Comparison of ENCODE assay signal across 8 cellular contexts in genomic region chr1:16895602-16896315, GRCh38. TPM values are rescaled to one million over a fixed set of nuclear protein-coding genes. Genes with fewer than 3 reads are reported as not detected.
DNase-seq lines count a peak whose midpoint lies in the region; ATAC-seq, FAIRE-seq and TF ChIP-seq lines count a peak whose summit lies in the region.
"Not testable (repeated sequence)": the region's sequence is repeated elsewhere in the genome, so short reads cannot be mapped to it uniquely, and the experiment has no call there.

Gene RNU1-2, plus strand, starts transcription at chr1:16895980.

- POLR2A ChIA-PET in WTC11 (lab: Charles Lee), result interaction anchor here (0.9 kb wide), 1 partner anchor 9 kb away, joined by 6 read pairs; no protein-coding TSS in a partner anchor

- not testable (repeated sequence) for H3K27me3 Mint-ChIP-seq in WTC11 (ENCODE audit: low read depth)

- peak within 1 kb of the TSS; percentile 71 for H3K4me3 Mint-ChIP-seq in WTC11

- H3K4me1 Mint-ChIP-seq in WTC11, result peaks cover 19% of the 10 kb centered on the region

- DNase-seq in AG09309 (ENCODE audit: low read depth), result peak; percentile 100
- peak; percentile 87 for DNase-seq in NCI-H345 (lab: John Stamatoyannopoulos, UW)
- DNase-seq in WTC11 (ENCODE audit: low spot score), result peak; percentile 71
- DNase-seq in bronchial epithelial cell (ENCODE audit: low read depth), result peak; percentile 100
- DNase-seq in iPS-NIHi11 (ENCODE audit: low spot score), result peak; percentile 66

- not testable (repeated sequence) for H3K36me3 Mint-ChIP-seq in WTC11

- H3K4me3 ChIP-seq in AG09309 (ENCODE audit: control insufficient read depth, low read depth, low read length) (peak within 1 kb of the TSS; percentile 33), bronchial epithelial cell (ENCODE audit: low read depth, low read length) (peak within 1 kb of the TSS; percentile 25), skin epidermis (peak within 1 kb of the TSS in 6 of 7 experiments; percentile 11 to 35 (median 23))

- not testable (repeated sequence) for TF ChIP-seq CTCF in AG09309 (IDR thresholded peaks at IDR 0.05; ENCODE audit: control insufficient read depth, insufficient read depth, low read depth, low read length, missing control alignments); WTC11 (IDR thresholded peaks at IDR 0.05); bronchial epithelial cell (IDR thresholded peaks at IDR 0.05; ENCODE audit: insufficient read depth, low read length, severe bottlenecking)

- not testable (repeated sequence) for H3K36me3 ChIP-seq in bronchial epithelial cell (ENCODE audit: control insufficient read depth, insufficient read depth, low read length)

- H3K27ac Mint-ChIP-seq in WTC11, result peak within 1 kb of the TSS; percentile 100

- H3K9me3 Mint-ChIP-seq in WTC11, result not testable (repeated sequence)

- peak within 1 kb of the TSS in 20 of 21 experiments; percentile 9 to 99 (median 92) for H3K27ac ChIP-seq in skin epidermis

- ATAC-seq in GM19023 (IDR thresholded peaks at IDR 0.05; ENCODE audit: unreplicated experiment), result peak; percentile 97
- ATAC-seq in HG03280 (IDR thresholded peaks at IDR 0.05; ENCODE audit: unreplicated experiment), result peak; percentile 99
- ATAC-seq in WTC11, result peak; percentile 100

- CTCF ChIA-PET in WTC11 (lab: Charles Lee), result interaction anchor here (1.2 kb wide), 1 partner anchor 34 kb away, joined by 4 read pairs; no protein-coding TSS in a partner anchor

- not testable (repeated sequence) for FAIRE-seq in bronchial epithelial cell (lab: Jason Lieb, UNC)

- H3K27me3 ChIP-seq in bronchial epithelial cell (ENCODE audit: control insufficient read depth, insufficient read depth, low read length), result not testable (repeated sequence)

TF ChIP-seq in WTC11, 78 proteins besides CTCF, POLR2A, EP300 and RAD21:
- peak; percentile 23; the same call in 1 of the 2 replicates for TF ChIP-seq NFYB (CRISPR knock-in tag; conservative IDR thresholded peaks at IDR 0.05; ENCODE audit: low read depth)

RNA-seq across cellular contexts. Expression of gene RNU1-2, which starts in this region (rescaled TPM):
- total RNA-seq in WTC11 (2021) (1,028 to 1,267 TPM (median 1,197 TPM) in 3 replicates), bronchial epithelial cell (2,323 and 5,262 TPM in 2 replicates)

Comparison
In these comparisons a context has a peak if more than half of its experiments do, and no peak if none do; other contexts are left out.
1. Peak in every context shown above with its lines: DNase-seq, ATAC-seq, H3K4me3 ChIP-seq and H3K27ac ChIP-seq.